15 cellular contexts compared by ENCODE assay signal in genomic region chr10:61973169-61973568, GRCh38.
A peak's percentile ranks its signal among the peaks of the same experiment; 100 is the strongest.
DNase-seq lines count a peak whose midpoint lies in the region; ATAC-seq and TF ChIP-seq lines count a peak whose summit lies in the region.
"Had no signal": no experiment of that assay in that cellular context is flagged by ENCODE, and none has a peak within 500 bp of the region (broad histone marks: within the 10 kb centered on the region; RNA-seq: fewer than 3 reads in every experiment).

No MANE protein-coding gene starts in this region.

- peak overlapping the region; percentile 23 for H2BK5ac ChIP-seq in IMR-90 (ENCODE audit: low read depth, low read length, poor library complexity, severe bottlenecking)

- H3K4ac ChIP-seq in IMR-90 (ENCODE audit: low read depth, low read length), result no peak overlapping the region

- peak overlapping the region; percentile 6 for H3K27ac Mint-ChIP-seq in progenitor cell of endocrine pancreas
- H3K27ac Mint-ChIP-seq: activated naive CD4-positive, alpha-beta T cell treated with anti-CD3 and anti-CD28 coated beads, Interleukin-2, amount 50 U/mL, for 24 hours had no signal

- 0 out of 2 replicates have a peak overlapping the region, but pooled peaks have one; percentile 13 for H3K4me2 ChIP-seq in IMR-90 (ENCODE audit: low read depth, low read length)

- TF ChIP-seq POLR2A in IMR-90 (IDR thresholded peaks at IDR 0.05; ENCODE audit: low read depth, low read length), result no peak

- H3K9ac ChIP-seq in IMR-90 (ENCODE audit: low read depth, low read length), result no peak overlapping the region

- H3K9me3 ChIP-seq in A673 (ENCODE audit: low read depth, low read length, poor library complexity, severe bottlenecking) (no peaks in the 10 kb centered on the region), IMR-90 (ENCODE audit: control insufficient read depth, insufficient read depth, low read length) (no peaks in the 10 kb centered on the region), ascending aorta (no peaks in the 10 kb centered on the region)

- H3K27ac ChIP-seq in A673 (ENCODE audit: low read depth, low read length, poor library complexity, severe bottlenecking), result no peak overlapping the region
- no peak overlapping the region for H3K27ac ChIP-seq in IMR-90 (ENCODE audit: insufficient read depth, low read length)
- peak overlapping the region in 1 of 2 donors; percentile 1 for H3K27ac ChIP-seq in ascending aorta

- DNase-seq in A673 (ENCODE audit: low spot score) (peak; percentile 41), IMR-90 (no peak), fibroblast of peridontal ligament (ENCODE audit: extremely low read depth) (peak; percentile 57), progenitor cell of endocrine pancreas (ENCODE audit: low spot score, unreplicated experiment) (no peak), SKM-1 treated with dmso at 0.1 percent for 144 hours (lab: John Stamatoyannopoulos, UW; ENCODE audit: unreplicated experiment) (no peak), ascending aorta (ENCODE audit: low spot score in 2 of 2) (no peak)
- no peak for DNase-seq in activated naive CD4-positive, alpha-beta T cell treated with anti-CD3 and anti-CD28 coated beads, Interleukin-2, amount 50 U/mL, for 16 hours
- DNase-seq: DMS79; heart right ventricle; kidney glomerular epithelial cell; MG63; stimulated activated CD4-positive, alpha-beta T cell treated with anti-CD3 and anti-CD28 coated beads, Interleukin-2, amount 100 ng/mL, for 48 hours; stimulated activated naive CD4-positive, alpha-beta T cell had no signal

- no peaks in the 10 kb centered on the region for H3K27me3 Mint-ChIP-seq in progenitor cell of endocrine pancreas
- H3K27me3 Mint-ChIP-seq: activated naive CD4-positive, alpha-beta T cell treated with anti-CD3 and anti-CD28 coated beads, Interleukin-2, amount 50 U/mL, for 24 hours had no signal

- no peak overlapping the region for H2AK9ac ChIP-seq in IMR-90 (replicated peaks; ENCODE audit: low read depth, low read length, poor library complexity)

- no peak overlapping the region for H3K4me3 ChIP-seq in A673 (ENCODE audit: low read depth, low read length, poor library complexity, severe bottlenecking)
- no peak overlapping the region for H3K4me3 ChIP-seq in IMR-90 (ENCODE audit: insufficient read depth, low read depth, low read length)
- H3K4me3 ChIP-seq in ascending aorta, result no peak overlapping the region
- H3K4me3 ChIP-seq: heart right ventricle, MG63 had no signal

- POLR2A ChIA-PET in A673 (lab: Charles Lee; ENCODE audit: low non-redundant PET) (no interaction called here), IMR-90 (lab: Charles Lee; ENCODE audit: unreplicated experiment) (no interaction called here)

- peaks cover 10% of the 10 kb centered on the region for H3K36me3 Mint-ChIP-seq in progenitor cell of endocrine pancreas (ENCODE audit: insufficient read depth)

- H2AK5ac ChIP-seq in IMR-90 (ENCODE audit: low read depth, low read length), result no peak overlapping the region

- TF ChIP-seq CTCF in A673 (conservative IDR thresholded peaks at IDR 0.05; ENCODE audit: low read depth, low read length) (no peak), IMR-90 (conservative IDR thresholded peaks at IDR 0.05; ENCODE audit: low read depth, low read length) (no peak), progenitor cell of endocrine pancreas (IDR thresholded peaks at IDR 0.05; ENCODE audit: unreplicated experiment) (no peak), ascending aorta (IDR thresholded peaks at IDR 0.05) (no peak)

- H3K18ac ChIP-seq in IMR-90 (ENCODE audit: low read depth, low read length), result 0 out of 2 replicates have a peak overlapping the region, but pooled peaks have one; percentile 3

- peaks cover 21% of the 10 kb centered on the region; the same call in 1 of the 2 replicates for H4K20me1 ChIP-seq in IMR-90 (ENCODE audit: insufficient read depth, low read length)

- no peak overlapping the region for H3K56ac ChIP-seq in IMR-90 (ENCODE audit: extremely low read depth, insufficient read depth, low read length)

- whole genome bisulfite sequencing in IMR-90 (ENCODE audit: extremely low coverage in 2 of 2, insufficient read length in 1 of 2), 2 experiments, result 80% methylated on average over 2 of the region's 2 CpGs; no CpG with 5 or more reads in 1 of the 2 experiments

- H3K36me3 ChIP-seq in A673 (ENCODE audit: insufficient read depth, low read length, poor library complexity, severe bottlenecking) (no peaks in the 10 kb centered on the region), IMR-90 (ENCODE audit: control insufficient read depth, insufficient read depth, low read length) (peaks cover 10% of the 10 kb centered on the region), ascending aorta (no peaks in the 10 kb centered on the region)
- H3K36me3 ChIP-seq: heart right ventricle had no signal

- 0 out of 2 replicates have a peak overlapping the region, but pooled peaks have one; percentile 42 for H4K5ac ChIP-seq in IMR-90 (ENCODE audit: low read depth, low read length)

- H2BK15ac ChIP-seq in IMR-90 (ENCODE audit: low read depth, low read length), result no peak overlapping the region

- no peak overlapping the region for H3K14ac ChIP-seq in IMR-90 (replicated peaks; ENCODE audit: low read depth, low read length)

- no peak overlapping the region for H2BK120ac ChIP-seq in IMR-90 (ENCODE audit: low read depth, low read length)

- H3K4me3 Mint-ChIP-seq in progenitor cell of endocrine pancreas (ENCODE audit: low read depth), result peak overlapping the region; percentile 1
- H3K4me3 Mint-ChIP-seq: activated naive CD4-positive, alpha-beta T cell treated with anti-CD3 and anti-CD28 coated beads, Interleukin-2, amount 50 U/mL, for 24 hours had no signal

- H4K8ac ChIP-seq in IMR-90 (ENCODE audit: low read depth in 2 of 2, low read length in 2 of 2), result no peak overlapping the region

- intact Hi-C loops in A673 (cut with micrococcal nuclease; ENCODE audit: unreplicated experiment) (no loop called here), IMR-90 (cut with micrococcal nuclease) (no loop called here), ascending aorta (cut with DNase I) (no loop called here)

- TF ChIP-seq RAD21 in IMR-90 (IDR thresholded peaks at IDR 0.05; ENCODE audit: low read length), result no peak

- H3K9me3 Mint-ChIP-seq in progenitor cell of endocrine pancreas (ENCODE audit: low read depth), result no peaks in the 10 kb centered on the region
- H3K9me3 Mint-ChIP-seq: activated naive CD4-positive, alpha-beta T cell treated with anti-CD3 and anti-CD28 coated beads, Interleukin-2, amount 50 U/mL, for 24 hours had no signal

- ATAC-seq in IMR-90 (ENCODE audit: low read depth) (no peak; the same call in 1 of the 2 replicates), HG02759 (IDR thresholded peaks at IDR 0.05; ENCODE audit: unreplicated experiment) (no peak)

- no peaks in the 10 kb centered on the region for H3K27me3 ChIP-seq in A673 (replicated peaks; ENCODE audit: insufficient read depth, low read depth, low read length, poor library complexity)
- H3K27me3 ChIP-seq in IMR-90 (ENCODE audit: control insufficient read depth, insufficient read depth, low read length), result no peaks in the 10 kb centered on the region
- H3K27me3 ChIP-seq in ascending aorta, result no peaks in the 10 kb centered on the region
- H3K27me3 ChIP-seq: heart right ventricle, MG63 had no signal

- peaks cover 48% of the 10 kb centered on the region for H3K4me1 Mint-ChIP-seq in progenitor cell of endocrine pancreas (ENCODE audit: low read depth)

- in situ Hi-C loops in IMR-90 (cut with MboI; ENCODE audit: low sequenced_read_pairs), result no loop called here

- dilution Hi-C loops in IMR-90 (cut with HindIII; ENCODE audit: low sequenced_read_pairs, unreplicated experiment), result no loop called here

- no peak overlapping the region for H2AFZ ChIP-seq in IMR-90 (replicated peaks; ENCODE audit: low read length, poor library complexity)

- H3K9me1 ChIP-seq in IMR-90 (ENCODE audit: insufficient read depth, low read length), result peaks cover 3% of the 10 kb centered on the region

- no peak overlapping the region for H4K91ac ChIP-seq in IMR-90 (ENCODE audit: insufficient read depth, low read depth, low read length)

- H3K23ac ChIP-seq in IMR-90 (ENCODE audit: low read depth, low read length), result no peak overlapping the region

- H3K4me1 ChIP-seq in A673 (ENCODE audit: insufficient read depth, low read length, poor library complexity, severe bottlenecking) (peaks cover 74% of the 10 kb centered on the region), IMR-90 (ENCODE audit: control insufficient read depth, insufficient read depth, low read length) (peaks cover 12% of the 10 kb centered on the region), ascending aorta (peaks cover 6 to 39% of the 10 kb centered on the region in 2 donors)

- H3K79me1 ChIP-seq in IMR-90 (ENCODE audit: low read depth in 1 of 2, low read length in 2 of 2), result peaks cover 24 to 65% of the 10 kb centered on the region in 2 experiments; a peak in 3 of 4 replicates

- CTCF ChIA-PET in A673 (lab: Charles Lee), result no interaction called here
- CTCF ChIA-PET in IMR-90 (lab: Yijun Ruan, JAX), result no interaction called here

- BruUV-seq in A673 (replicated peaks; lab: Mats Ljungman, UMichigan) (no TSS peak), IMR-90 (replicated peaks; lab: Mats Ljungman, UMichigan) (no TSS peak)

- H2BK20ac ChIP-seq in IMR-90 (ENCODE audit: low read depth, low read length), result no peak overlapping the region

TF ChIP-seq in IMR-90, 13 proteins besides CTCF, POLR2A, EP300 and RAD21:
- TF ChIP-seq MAZ (IDR thresholded peaks at IDR 0.05; ENCODE audit: borderline replicate concordance, low read depth, low read length) (no peak), NFE2L2 (IDR thresholded peaks at IDR 0.05; ENCODE audit: low read depth, low read length) (no peak), CEBPB (IDR thresholded peaks at IDR 0.05; ENCODE audit: low read depth, low read length) (peak; percentile 31; the same call in 1 of the 2 replicates)

Comparison
In these comparisons a context has a peak if more than half of its experiments do, and no peak if none do; other contexts are left out.
1. DNase-seq: peak in A673 (single experiment) and fibroblast of peridontal ligament (single experiment); none in IMR-90 (single experiment), progenitor cell of endocrine pancreas (single experiment), SKM-1 treated with dmso at 0.1 percent for 144 hours (single experiment), ascending aorta (0 of 2) and activated naive CD4-positive, alpha-beta T cell treated with anti-CD3 and anti-CD28 coated beads, Interleukin-2, amount 50 U/mL, for 16 hours (single experiment).